8 cellular contexts compared by ENCODE assay signal in the genomic region with DNA sequence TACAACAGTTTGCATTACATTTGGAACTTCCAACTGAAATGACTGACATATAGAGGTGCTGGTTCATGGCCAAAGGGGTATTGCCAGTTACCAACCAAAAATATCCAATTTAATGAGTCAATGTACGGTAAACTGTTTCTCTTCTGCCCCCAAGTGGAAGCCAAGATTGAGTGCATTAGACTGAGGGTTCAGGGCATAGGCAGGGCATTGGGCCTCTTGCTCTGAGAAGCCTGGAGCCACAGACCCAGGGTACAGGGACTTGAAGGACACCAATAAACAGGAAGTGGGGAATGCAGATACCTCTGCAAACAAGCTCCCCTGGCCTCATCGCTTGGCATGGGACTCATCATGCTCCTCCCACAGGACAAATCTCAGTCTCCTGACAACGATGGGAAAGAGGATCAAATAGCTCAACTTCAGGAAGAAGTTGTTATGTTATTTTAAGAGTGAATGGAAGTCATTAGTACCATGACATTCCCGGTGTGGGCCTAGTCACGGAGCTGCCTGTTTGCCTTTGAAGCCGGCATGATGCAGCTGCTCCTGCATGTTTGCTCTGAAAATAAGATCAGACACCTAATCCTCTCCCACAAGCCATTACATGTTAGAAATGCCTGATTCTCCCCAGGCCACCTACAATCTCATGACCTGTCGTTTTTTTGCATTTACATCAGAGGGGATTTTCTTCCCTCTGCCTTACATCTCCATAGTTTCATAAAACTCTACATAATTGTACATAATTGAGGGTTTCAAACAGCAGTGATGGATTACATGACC.
DNase-seq lines count a peak whose midpoint lies in the region; ATAC-seq and TF ChIP-seq lines count a peak whose summit lies in the region.

No MANE protein-coding gene starts in this region.

- no TSS peak for BruUV-seq in OCI-LY7 (replicated peaks; lab: Mats Ljungman, UMichigan)

- H4K20me1 ChIP-seq in OCI-LY7 (ENCODE audit: insufficient read depth, low read length): no peaks in the 10 kb centered on the region

- CTCF ChIA-PET in GM10248 (lab: Yijun Ruan, JAX): interaction anchor here (0.7 to 1.7 kb wide), 3 partner anchors 415 to 418 kb away, joined by 3 to 6 read pairs (median 4); no protein-coding TSS in a partner anchor
- CTCF ChIA-PET in OCI-LY7 (lab: Charles Lee; ENCODE audit: unreplicated experiment): no interaction called here

- intact Hi-C loops in OCI-LY7 (cut with micrococcal nuclease; ENCODE audit: unreplicated experiment) (loop anchor here (2.0 kb wide), 1 partner anchor 415 kb away; no protein-coding TSS in a partner anchor), upper lobe of right lung (cut with DNase I) (no loop called here)

- TF ChIP-seq CTCF in GM10248 (IDR thresholded peaks at IDR 0.05; ENCODE audit: control extremely low read depth, extremely low read depth, low read depth, missing control alignments): peak; percentile 39
- peak; percentile 75 for TF ChIP-seq CTCF in OCI-LY7 (conservative IDR thresholded peaks at IDR 0.05; ENCODE audit: low read length)
- peak; percentile 36 for TF ChIP-seq CTCF in upper lobe of right lung (IDR thresholded peaks at IDR 0.05)

- H3K27me3 Mint-ChIP-seq in activated naive CD8-positive, alpha-beta T cell treated with anti-CD3 and anti-CD28 coated beads, Interleukin-2, amount 50 U/mL, for 24 hours: no peaks in the 10 kb centered on the region

- H3K27ac Mint-ChIP-seq in activated naive CD8-positive, alpha-beta T cell treated with anti-CD3 and anti-CD28 coated beads, Interleukin-2, amount 50 U/mL, for 24 hours: no peak overlapping the region

- no peaks in the 10 kb centered on the region for H3K4me1 Mint-ChIP-seq in activated naive CD8-positive, alpha-beta T cell treated with anti-CD3 and anti-CD28 coated beads, Interleukin-2, amount 50 U/mL, for 24 hours

- no peak overlapping the region for H2AFZ ChIP-seq in OCI-LY7 (ENCODE audit: low read length)

- no peaks in the 10 kb centered on the region for H3K9me2 ChIP-seq in OCI-LY7 (ENCODE audit: insufficient read depth, low read length)

- H3K4me3 Mint-ChIP-seq in activated naive CD8-positive, alpha-beta T cell treated with anti-CD3 and anti-CD28 coated beads, Interleukin-2, amount 50 U/mL, for 24 hours: no peak overlapping the region

- DNase-seq in GM10248 (ENCODE audit: extremely low spot score): peak; percentile 18
- peak; percentile 31 for DNase-seq in OCI-LY7 (ENCODE audit: low spot score)
- peak; percentile 1 for DNase-seq in glomerular visceral epithelial cell (ENCODE audit: extremely low spot score)
- no peak for DNase-seq in upper lobe of right lung
- no peak for DNase-seq in activated naive CD8-positive, alpha-beta T cell treated with anti-CD3 and anti-CD28 coated beads, Interleukin-2, amount 50 U/mL, for 24 hours
- DNase-seq in stimulated activated CD4-positive, alpha-beta T cell treated with anti-CD3 and anti-CD28 coated beads, Interleukin-4, amount 100 ng/mL, for 4 hours: no peak
- DNase-seq in activated naive CD4-positive, alpha-beta T cell treated with Interleukin-2 at 50 U/mL for 16 hours: no peak

- H3K27ac ChIP-seq in OCI-LY7 (ENCODE audit: low read depth, low read length, poor library complexity, severe bottlenecking) (no peak overlapping the region), upper lobe of right lung (no peak overlapping the region)

- no peaks in the 10 kb centered on the region for H3K79me2 ChIP-seq in OCI-LY7 (ENCODE audit: insufficient read depth, low read depth, low read length)

- POLR2A ChIA-PET in GM10248 (lab: Yijun Ruan, JAX): no interaction called here
- POLR2A ChIA-PET in OCI-LY7 (lab: Charles Lee): interaction anchor here (0.6 kb wide), 1 partner anchor 513 kb away, joined by 3 read pairs; no protein-coding TSS in a partner anchor

- H3K9me3 ChIP-seq in OCI-LY7 (ENCODE audit: low read length): no peaks in the 10 kb centered on the region
- no peaks in the 10 kb centered on the region for H3K9me3 ChIP-seq in upper lobe of right lung

- no peaks in the 10 kb centered on the region for H3K27me3 ChIP-seq in upper lobe of right lung

- peaks cover 15% of the 10 kb centered on the region for H3K9me3 Mint-ChIP-seq in activated naive CD8-positive, alpha-beta T cell treated with anti-CD3 and anti-CD28 coated beads, Interleukin-2, amount 50 U/mL, for 24 hours

- no peak overlapping the region for H3K4me2 ChIP-seq in OCI-LY7 (ENCODE audit: low read length)

- H3K4me1 ChIP-seq in OCI-LY7 (ENCODE audit: insufficient read depth, low read length, poor library complexity, severe bottlenecking) (no peaks in the 10 kb centered on the region), upper lobe of right lung (no peaks in the 10 kb centered on the region)

- H3K36me3 ChIP-seq in OCI-LY7 (ENCODE audit: insufficient read depth, low read length) (no peaks in the 10 kb centered on the region), upper lobe of right lung (no peaks in the 10 kb centered on the region)

- H3K36me3 Mint-ChIP-seq in activated naive CD8-positive, alpha-beta T cell treated with anti-CD3 and anti-CD28 coated beads, Interleukin-2, amount 50 U/mL, for 24 hours (ENCODE audit: low read depth): no peaks in the 10 kb centered on the region

- ATAC-seq in HG02885 (IDR thresholded peaks at IDR 0.05; ENCODE audit: poor library complexity, unreplicated experiment) (peak; percentile 59), upper lobe of right lung (peak; percentile 71)
- no peak for ATAC-seq in activated naive CD8-positive, alpha-beta T cell treated with anti-CD3 and anti-CD28 coated beads, Interleukin-2, amount 50 U/mL, for 24 hours

- H3K4me3 ChIP-seq in OCI-LY7 (ENCODE audit: low read depth, low read length, poor library complexity, severe bottlenecking): no peak overlapping the region
- no peak overlapping the region for H3K4me3 ChIP-seq in upper lobe of right lung

Comparison
In these comparisons a context has a peak if more than half of its experiments do, and no peak if none do; other contexts are left out.
1. DNase-seq: peak in GM10248 (single experiment), OCI-LY7 (single experiment) and glomerular visceral epithelial cell (single experiment); none in upper lobe of right lung (single experiment), activated naive CD8-positive, alpha-beta T cell treated with anti-CD3 and anti-CD28 coated beads, Interleukin-2, amount 50 U/mL, for 24 hours (single experiment), stimulated activated CD4-positive, alpha-beta T cell treated with anti-CD3 and anti-CD28 coated beads, Interleukin-4, amount 100 ng/mL, for 4 hours (0 of 2) and activated naive CD4-positive, alpha-beta T cell treated with Interleukin-2 at 50 U/mL for 16 hours (single experiment).
2. Peak in every context shown above with its lines, with median percentiles within 50 percentile points of each other: CTCF ChIP-seq.